Comparison of ENCODE assay signal across 10 cellular contexts in the genomic region with DNA sequence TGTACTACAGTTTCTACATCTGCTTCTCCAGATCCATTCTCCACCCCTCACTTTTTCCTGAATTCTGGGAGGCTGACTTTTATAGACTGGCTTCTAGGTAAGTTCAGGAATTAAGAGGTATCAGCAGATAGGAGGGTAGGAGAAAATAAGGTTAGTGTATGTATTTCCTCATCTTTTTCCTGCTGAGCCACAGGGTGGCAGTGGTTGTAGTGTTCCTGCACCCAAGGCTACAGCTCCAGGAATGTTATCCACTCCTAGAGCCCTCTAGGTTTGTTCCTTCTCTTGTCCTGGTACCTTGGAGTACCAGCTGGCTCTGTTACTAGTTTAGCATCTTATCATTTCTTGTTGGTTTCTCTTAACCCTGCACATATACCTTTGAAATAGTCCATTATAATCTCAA. TPM values are rescaled to one million over a fixed set of nuclear protein-coding genes. Genes with fewer than 3 reads are reported as not detected.
DNase-seq lines count a peak whose midpoint lies in the region; FAIRE-seq and TF ChIP-seq lines count a peak whose summit lies in the region.
"Had no signal": no experiment of that assay in that cellular context is flagged by ENCODE, and none has a peak within 500 bp of the region (broad histone marks: within the 10 kb centered on the region; RNA-seq: fewer than 3 reads in every experiment).

No MANE protein-coding gene starts in this region.

- no peaks in the 10 kb centered on the region for H3K9me3 Mint-ChIP-seq in Caco-2 (ENCODE audit: unreplicated experiment)
- no peaks in the 10 kb centered on the region for H3K9me3 Mint-ChIP-seq in astrocyte (ENCODE audit: unreplicated experiment)
- H3K9me3 Mint-ChIP-seq in activated CD4-positive, alpha-beta memory T cell treated with anti-CD3 and anti-CD28 coated beads for 36 hours: no peaks in the 10 kb centered on the region

- H3K9me3 ChIP-seq in Caco-2: no peaks in the 10 kb centered on the region
- H3K9me3 ChIP-seq in astrocyte (ENCODE audit: insufficient read depth, low read depth, low read length): no peaks in the 10 kb centered on the region
- H3K9me3 ChIP-seq in vagina: no peaks in the 10 kb centered on the region

- no peak for TF ChIP-seq POLR2A in vagina (IDR thresholded peaks at IDR 0.05)

- H3K4me2 ChIP-seq in astrocyte (ENCODE audit: low read length): no peak overlapping the region

- H3K4me1 Mint-ChIP-seq in Caco-2 (ENCODE audit: low read depth, unreplicated experiment): no peaks in the 10 kb centered on the region
- H3K4me1 Mint-ChIP-seq in astrocyte (ENCODE audit: low read depth, unreplicated experiment): no peaks in the 10 kb centered on the region
- H3K4me1 Mint-ChIP-seq in activated CD4-positive, alpha-beta memory T cell treated with anti-CD3 and anti-CD28 coated beads for 36 hours (ENCODE audit: low read depth): no peaks in the 10 kb centered on the region

- H3K27ac ChIP-seq in astrocyte (ENCODE audit: low read depth, low read length) (no peak overlapping the region), vagina (no peak overlapping the region)

- POLR2A ChIA-PET in Caco-2 (lab: Charles Lee): no interaction called here
- POLR2A ChIA-PET in activated CD4-positive, alpha-beta memory T cell treated with anti-CD3 and anti-CD28 coated beads for 36 hours (lab: Charles Lee): no interaction called here

- no TSS peak for BruUV-seq in Caco-2 (replicated peaks; lab: Mats Ljungman, UMichigan)

- H3K36me3 Mint-ChIP-seq in Caco-2 (ENCODE audit: insufficient read depth, unreplicated experiment) (no peaks in the 10 kb centered on the region), astrocyte (ENCODE audit: low read depth, unreplicated experiment) (no peaks in the 10 kb centered on the region)
- H3K36me3 Mint-ChIP-seq in activated CD4-positive, alpha-beta memory T cell treated with anti-CD3 and anti-CD28 coated beads for 36 hours: peaks cover 19% of the 10 kb centered on the region

- H3K4me3 ChIP-seq in Caco-2 (ENCODE audit: low read depth, low read length): no peak overlapping the region
- no peak overlapping the region for H3K4me3 ChIP-seq in astrocyte (ENCODE audit: insufficient read depth, low read depth, low read length)
- no peak overlapping the region for H3K4me3 ChIP-seq in vagina

- CTCF ChIA-PET in Caco-2 (lab: Charles Lee): interaction anchor here (1.0 kb wide), 1 partner anchor 319 kb away, joined by 3 read pairs; no protein-coding TSS in a partner anchor
- CTCF ChIA-PET in activated CD4-positive, alpha-beta memory T cell treated with anti-CD3 and anti-CD28 coated beads for 36 hours (lab: Charles Lee): no interaction called here

- H3K79me2 ChIP-seq in astrocyte (ENCODE audit: insufficient read depth, low read length): no peaks in the 10 kb centered on the region

- TF ChIP-seq CTCF in Caco-2 (IDR thresholded peaks at IDR 0.05; ENCODE audit: insufficient read depth in 1 of 2, low read depth in 1 of 2, low read length in 1 of 2, severe bottlenecking in 1 of 2, unreplicated experiment in 1 of 2) (peak; percentile 30 to 63), astrocyte (IDR thresholded peaks at IDR 0.05; ENCODE audit: insufficient read depth, low read depth, low read length) (peak; percentile 43), vagina (IDR thresholded peaks at IDR 0.05) (no peak)

- no peaks in the 10 kb centered on the region for H3K27me3 Mint-ChIP-seq in Caco-2 (ENCODE audit: insufficient read depth, unreplicated experiment)
- no peaks in the 10 kb centered on the region for H3K27me3 Mint-ChIP-seq in astrocyte (ENCODE audit: low read depth, unreplicated experiment)
- no peaks in the 10 kb centered on the region for H3K27me3 Mint-ChIP-seq in activated CD4-positive, alpha-beta memory T cell treated with anti-CD3 and anti-CD28 coated beads for 36 hours

- H3K36me3 ChIP-seq in Caco-2 (ENCODE audit: control insufficient read depth, insufficient read depth, low read length) (no peaks in the 10 kb centered on the region), astrocyte (ENCODE audit: insufficient read depth, low read length) (no peaks in the 10 kb centered on the region), vagina (no peaks in the 10 kb centered on the region)

- H4K20me1 ChIP-seq in astrocyte (ENCODE audit: insufficient read depth, low read length): no peaks in the 10 kb centered on the region

- intact Hi-C loops in Caco-2 (cut with micrococcal nuclease; ENCODE audit: unreplicated experiment): loop anchor here (1.0 to 5.0 kb wide), 5 partner anchors 99 to 528 kb away; no protein-coding TSS in a partner anchor
- intact Hi-C loops in activated CD4-positive, alpha-beta memory T cell treated with anti-CD3 and anti-CD28 coated beads for 36 hours (cut with micrococcal nuclease): no loop called here
- intact Hi-C loops in vagina (cut with DNase I): no loop called here

- no peaks in the 10 kb centered on the region for H3K4me1 ChIP-seq in Caco-2
- no peaks in the 10 kb centered on the region for H3K4me1 ChIP-seq in astrocyte (ENCODE audit: insufficient read depth, low read length)
- no peaks in the 10 kb centered on the region for H3K4me1 ChIP-seq in vagina

- H3K27ac Mint-ChIP-seq in Caco-2 (ENCODE audit: unreplicated experiment) (no peak overlapping the region), astrocyte (ENCODE audit: unreplicated experiment) (no peak overlapping the region)
- H3K27ac Mint-ChIP-seq in activated CD4-positive, alpha-beta memory T cell treated with anti-CD3 and anti-CD28 coated beads for 36 hours: no peak overlapping the region

- H3K9ac ChIP-seq in astrocyte (ENCODE audit: low read length): no peak overlapping the region

- DNase-seq in Caco-2 (peak; percentile 41 to 43), HT1080 (ENCODE audit: low read depth) (peak; percentile 43), astrocyte (ENCODE audit: low read depth) (peak; percentile 20), kidney tubule cell (ENCODE audit: low spot score) (peak; percentile 54), vagina (ENCODE audit: extremely low spot score in 2 of 2) (no peak), NCI-H345 (lab: John Stamatoyannopoulos, UW) (no peak)
- DNase-seq in activated CD4-positive, alpha-beta memory T cell treated with anti-CD3 and anti-CD28 coated beads for 36 hours: no peak
- DNase-seq in activated naive CD4-positive, alpha-beta T cell (lab: John Stamatoyannopoulos, UW): no peak
- DNase-seq: stimulated activated CD4-positive, alpha-beta T cell treated with anti-CD3 and anti-CD28 coated beads, Interleukin-2, amount 100 ng/mL, for 48 hours had no signal

- no peak overlapping the region for H3K4me3 Mint-ChIP-seq in Caco-2 (ENCODE audit: unreplicated experiment)
- H3K4me3 Mint-ChIP-seq in astrocyte (ENCODE audit: unreplicated experiment): no peak overlapping the region
- H3K4me3 Mint-ChIP-seq in activated CD4-positive, alpha-beta memory T cell treated with anti-CD3 and anti-CD28 coated beads for 36 hours: no peak overlapping the region

- H3K27me3 ChIP-seq in Caco-2 (replicated peaks; ENCODE audit: control insufficient read depth, insufficient read depth, low read length) (no peaks in the 10 kb centered on the region), astrocyte (ENCODE audit: insufficient read depth, low read length) (no peaks in the 10 kb centered on the region), vagina (no peaks in the 10 kb centered on the region)

- no peak overlapping the region for H2AFZ ChIP-seq in astrocyte (ENCODE audit: low read depth, low read length)

- FAIRE-seq in astrocyte (lab: Jason Lieb, UNC): peak; percentile 37
- FAIRE-seq: GM19239 had no signal

RNA-seq across cellular contexts. Expression of a gene that starts 40.7 kb away (rescaled TPM):
- total RNA-seq in Caco-2 (2022) (not detected in 2 replicates), astrocyte (0.29 and 0.54 TPM in 2 replicates), vagina (not detected)
- not detected in 2 replicates for total RNA-seq in HT1080 (2014; rRNA removed; shearing (Covaris generic))
- polyA plus RNA-seq in HT1080 (2015; cell fraction: cytosol; rRNA removed): not detected in 2 replicates
- polyA plus RNA-seq in HT1080 (2015; cell fraction: nucleus; rRNA removed): 0.09 and 0.10 TPM in 2 replicates
- not detected for total RNA-seq in activated CD4-positive, alpha-beta memory T cell treated with anti-CD3 and anti-CD28 coated beads for 36 hours

RNA-seq across cellular contexts. Expression of a gene that starts 50.4 kb away (rescaled TPM):
- 59.4 and 64.4 TPM in 2 replicates for total RNA-seq in Caco-2 (2022)
- total RNA-seq in HT1080 (2014; rRNA removed; shearing (Covaris generic)): 28.5 and 30.7 TPM in 2 replicates
- 21.2 and 28.8 TPM in 2 replicates for polyA plus RNA-seq in HT1080 (2015; cell fraction: cytosol; rRNA removed)
- polyA plus RNA-seq in HT1080 (2015; cell fraction: nucleus; rRNA removed): 89.9 and 103 TPM in 2 replicates
- 38.1 and 43.2 TPM in 2 replicates for total RNA-seq in astrocyte
- total RNA-seq in activated CD4-positive, alpha-beta memory T cell treated with anti-CD3 and anti-CD28 coated beads for 36 hours: 10 to 100 TPM; 77.1 to 86.0 TPM
- 20.4 TPM for total RNA-seq in vagina

Comparison
In these comparisons a context has a peak if more than half of its experiments do, and no peak if none do; other contexts are left out.
1. DNase-seq: peak in Caco-2 (2 of 2), HT1080 (single experiment), astrocyte (single experiment) and kidney tubule cell (single experiment); none in activated CD4-positive, alpha-beta memory T cell treated with anti-CD3 and anti-CD28 coated beads for 36 hours (single experiment), activated naive CD4-positive, alpha-beta T cell (0 of 4), vagina (0 of 2) and NCI-H345 (single experiment).
2. CTCF ChIP-seq: peak in Caco-2 (2 of 2) and astrocyte (single experiment); none in vagina (0 of 3).